In the genomic region with DNA sequence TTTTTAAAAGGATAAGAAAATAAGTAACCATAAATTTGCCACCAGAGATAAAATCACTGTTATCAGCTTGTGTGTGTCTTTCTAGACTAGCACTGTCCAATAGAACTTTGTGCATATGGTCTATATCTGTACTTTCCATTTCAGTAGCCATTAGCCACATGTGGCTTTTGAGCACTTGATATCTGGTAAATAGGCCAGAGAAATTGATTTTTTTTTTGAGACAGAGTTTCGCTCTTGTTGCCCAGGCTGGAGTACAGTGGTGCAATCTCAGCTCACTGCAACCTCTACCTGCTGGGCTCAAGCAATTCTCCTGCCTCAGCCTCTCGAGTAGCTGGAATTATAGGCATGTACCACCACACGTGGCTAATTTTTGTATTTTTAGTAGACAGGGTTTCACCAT, we compare ENCODE assay signal across 8 cellular contexts.
"Had no signal": no experiment of that assay in that cellular context is flagged by ENCODE, and none has a peak within 500 bp of the region (broad histone marks: within the 10 kb centered on the region; RNA-seq: fewer than 3 reads in every experiment).

No MANE protein-coding gene starts in this region.

- FAIRE-seq: K562 had no signal

- ATAC-seq: HCT116, K562 had no signal

- DNase-seq: GM23248, GOT3, H7, HFFc6 had no signal

- H3K9ac ChIP-seq: GM23248 had no signal

- H3K4me3 ChIP-seq: GM23248, HAP-1, K562 had no signal

- H2AFZ ChIP-seq: GM23248 had no signal

- H3K9me3 ChIP-seq: HAP-1 had no signal

- H3K27ac ChIP-seq: GM23248, HL-60 had no signal
